ENCODE assay signal across 34 cellular contexts in genomic region chr4:122000849-122001248, GRCh38. TPM values are rescaled to one million over a fixed set of nuclear protein-coding genes. Genes with fewer than 3 reads are reported as not detected.
"Had no signal": no experiment of that assay in that cellular context is flagged by ENCODE, and none has a peak within 500 bp of the region (broad histone marks: within the 10 kb centered on the region; RNA-seq: fewer than 3 reads in every experiment).

No MANE protein-coding gene starts in this region.

- H3K4me3 ChIP-seq: breast epithelium, mucosa of descending colon, pancreas, prostate gland, skin epidermis, uterus had no signal

- H3K27ac ChIP-seq: breast epithelium, epithelial cell of prostate, pancreas, prostate gland, skin epidermis, uterus, WERI-Rb-1 had no signal

- H3K9me3 Mint-ChIP-seq: nephron; stimulated activated naive CD8-positive, alpha-beta T cell treated with anti-CD3 and anti-CD28 coated beads, Interleukin-15, Interleukin-2, amounts not matched to agents 100 ng/mL and 50 ng/mL, for 24 hours; type B pancreatic cell had no signal

- H3K4me1 ChIP-seq: breast epithelium, pancreas, prostate gland, uterus had no signal

- H3K4me1 Mint-ChIP-seq: nephron, T-helper 17 cell had no signal

- H3K27ac Mint-ChIP-seq: activated naive CD8-positive, alpha-beta T cell; nephron; stimulated activated naive CD8-positive, alpha-beta T cell treated with anti-CD3 and anti-CD28 coated beads, Interleukin-15, Interleukin-2, amounts not matched to agents 100 ng/mL and 50 ng/mL, for 24 hours; T-helper 17 cell; type B pancreatic cell had no signal

- DNase-seq: activated CD4-positive, alpha-beta T cell treated with anti-CD3 and anti-CD28 coated beads for 48 hours; activated CD4-positive, alpha-beta T cell treated with anti-CD3 and anti-CD28 coated beads, Interleukin-2, amount 50 U/mL, for 48 hours; activated CD8-positive, alpha-beta memory T cell treated with anti-CD3 and anti-CD28 coated beads for 24 hours; activated effector memory CD4-positive, alpha-beta T cell treated with Interleukin-2 at 50 U/mL for 16 hours; activated naive CD4-positive, alpha-beta T cell treated with Interleukin-2 at 50 U/mL for 16 hours; amniotic stem cell; central memory CD4-positive, alpha-beta T cell; effector CD8-positive, alpha-beta T cell; foreskin fibroblast; head of caudate nucleus; hippocampal formation; left cardiac atrium; left ventricle myocardium superior; mucosa of descending colon; pancreas; retina; stimulated activated CD4-positive, alpha-beta T cell treated with anti-CD3 and anti-CD28 coated beads, Interleukin-12 subunit alpha, Interleukin-12 subunit beta, amount 100 ng/mL, for 4 hours; stimulated activated CD4-positive, alpha-beta T cell treated with anti-CD3 and anti-CD28 coated beads, Interleukin-4, amount 100 ng/mL, for 1 hour; T-helper 17 cell; T1000; uterus; WERI-Rb-1 had no signal

- H3K9me3 ChIP-seq: breast epithelium, mucosa of descending colon, pancreas, prostate gland, uterus had no signal

- H3K36me3 Mint-ChIP-seq: activated naive CD8-positive, alpha-beta T cell; type B pancreatic cell had no signal

- H3K27me3 ChIP-seq: breast epithelium, pancreas, uterus had no signal

- H3K36me3 ChIP-seq: breast epithelium, pancreas, prostate gland, uterus, WERI-Rb-1 had no signal

- H3K4me3 Mint-ChIP-seq: activated naive CD8-positive, alpha-beta T cell; nephron; stimulated activated naive CD8-positive, alpha-beta T cell treated with anti-CD3 and anti-CD28 coated beads, Interleukin-15, Interleukin-2, amounts not matched to agents 100 ng/mL and 50 ng/mL, for 24 hours; T-helper 17 cell; type B pancreatic cell had no signal

- ATAC-seq: activated CD4-positive, CD25-positive, alpha-beta regulatory T cell treated with anti-CD3 and anti-CD28 coated beads, Interleukin-2, amount 50 U/mL, for 24 hours; left cardiac atrium; left ventricle myocardium superior; mucosa of descending colon; pancreas; sciatic nerve; T-helper 17 cell had no signal

RNA-seq across cellular contexts. Expression of gene TRPC3, which starts 49.0 kb away (rescaled TPM):
- total RNA-seq: lung microvascular endothelial cell, T-helper 17 cell had no signal
- polyA plus RNA-seq: keratinocyte had no signal
